In genomic region chr15:39332846-39333245, GRCh38 we compare ENCODE assay signal across 16 cellular contexts.
"Had no signal": no experiment of that assay in that cellular context is flagged by ENCODE, and none has a peak within 500 bp of the region (broad histone marks: within the 10 kb centered on the region; RNA-seq: fewer than 3 reads in every experiment).

No MANE protein-coding gene starts in this region.

- H3K36me3 ChIP-seq: colonic mucosa, gastrocnemius medialis, left lung, neutrophil, upper lobe of right lung had no signal

- H3K27ac ChIP-seq: body of pancreas, colonic mucosa, gastrocnemius medialis, left lung, neutrophil, parathyroid adenoma, upper lobe of right lung had no signal

- H2AFZ ChIP-seq: parathyroid adenoma had no signal

- DNase-seq: activated naive CD8-positive, alpha-beta T cell treated with anti-CD3 and anti-CD28 coated beads for 36 hours; amygdala; body of pancreas; central memory CD4-positive, alpha-beta T cell; colonic mucosa; gastrocnemius medialis; left lung; mucosa of descending colon; naive thymus-derived CD4-positive, alpha-beta T cell; retina; stimulated activated naive CD8-positive, alpha-beta T cell treated with anti-CD3 and anti-CD28 coated beads, Interleukin-15, Interleukin-2, amounts not matched to agents 100 U/mL and 50 U/mL, for 24 hours; upper lobe of right lung had no signal

- H3K4me3 ChIP-seq: body of pancreas, colonic mucosa, gastrocnemius medialis, left lung, mucosa of descending colon, skin epidermis, upper lobe of right lung had no signal

- H3K9ac ChIP-seq: parathyroid adenoma had no signal

- ATAC-seq: activated CD4-positive, CD25-positive, alpha-beta regulatory T cell treated with anti-CD3 and anti-CD28 coated beads, Interleukin-2, amount 50 U/mL, for 24 hours; body of pancreas; gastrocnemius medialis; left lung; mucosa of descending colon; naive thymus-derived CD4-positive, alpha-beta T cell; stimulated activated naive CD8-positive, alpha-beta T cell treated with anti-CD3 and anti-CD28 coated beads, Interleukin-15, Interleukin-2, amounts not matched to agents 100 U/mL and 50 U/mL, for 24 hours; upper lobe of right lung had no signal

- H3K9me3 ChIP-seq: body of pancreas, colonic mucosa, gastrocnemius medialis, left lung, mucosa of descending colon, neutrophil, upper lobe of right lung had no signal

- H3K27me3 ChIP-seq: body of pancreas, colonic mucosa, gastrocnemius medialis, left lung, neutrophil, upper lobe of right lung had no signal

- H3K4me1 ChIP-seq: body of pancreas, colonic mucosa, gastrocnemius medialis, parathyroid adenoma had no signal

- H3K79me2 ChIP-seq: parathyroid adenoma had no signal
